8 cellular contexts compared by ENCODE assay signal in genomic region chr1:168084396-168085231, GRCh38. TPM values are rescaled to one million over a fixed set of nuclear protein-coding genes. Genes with fewer than 3 reads are reported as not detected.
DNase-seq lines count a peak whose midpoint lies in the region; ATAC-seq and TF ChIP-seq lines count a peak whose summit lies in the region.

No MANE protein-coding gene starts in this region.

- H3K4me3 ChIP-seq in NT2/D1 (ENCODE audit: insufficient read length, low read depth), result no peak overlapping the region
- no peak overlapping the region for H3K4me3 ChIP-seq in esophagus squamous epithelium
- peak overlapping the region; percentile 24 to 28 for H3K4me3 ChIP-seq in tibial artery

- POLR2A ChIA-PET in CD4-positive, alpha-beta T cell (lab: Charles Lee), result no interaction called here

- intact Hi-C loops in CD4-positive, alpha-beta T cell (cut with DNase I, micrococcal nuclease), result loop anchor here (5.0 to 10.0 kb wide), 4 partner anchors 63 to 1260 kb away; partner anchors contain the start of gene MPZL1 (in 1 of the 2)
- intact Hi-C loops in esophagus squamous epithelium (cut with DNase I) (no loop called here), tibial artery (cut with DNase I; ENCODE audit: low total_unique reads) (loop anchor here (5.0 to 10.0 kb wide), 4 partner anchors 38 to 360 kb away; partner anchors contain the start of gene MPZL1)

- ATAC-seq in CD4-positive, alpha-beta T cell (ENCODE audit: poor library complexity), result peak; percentile 70
- ATAC-seq in GM21737 (IDR thresholded peaks at IDR 0.05; ENCODE audit: unreplicated experiment) (peak; percentile 48), omental fat pad (ENCODE audit: low FRiP score) (peak; percentile 49), HG03097 (IDR thresholded peaks at IDR 0.05; ENCODE audit: low FRiP score, unreplicated experiment) (no peak)

- peak; percentile 29 to 67 (median 44) for DNase-seq in CD4-positive, alpha-beta T cell
- peak; percentile 57 for DNase-seq in NT2/D1 (ENCODE audit: low read depth, low spot score)
- DNase-seq in activated T-cell treated with anti-CD3 and anti-CD28 coated beads for 24 hours (ENCODE audit: low read depth), result peak; percentile 45
- DNase-seq in esophagus squamous epithelium (lab: John Stamatoyannopoulos, UW), result no peak
- peak; percentile 38 for DNase-seq in omental fat pad (ENCODE audit: low spot score)
- peak; percentile 45 to 80 for DNase-seq in tibial artery

- no peak overlapping the region for H3K27ac ChIP-seq in CD4-positive, alpha-beta T cell (ENCODE audit: low read depth, low read length)
- peak overlapping the region in 3 of 4 donors; percentile 76 to 81 (median 77) for H3K27ac ChIP-seq in esophagus squamous epithelium
- peak overlapping the region; percentile 74 to 79 for H3K27ac ChIP-seq in tibial artery

- H3K4me1 ChIP-seq in NT2/D1 (ENCODE audit: insufficient read depth, insufficient read length), result peaks cover 5% of the 10 kb centered on the region
- H3K4me1 ChIP-seq in esophagus squamous epithelium, result peaks cover 4 to 45% (median 5%) of the 10 kb centered on the region in 3 donors
- H3K4me1 ChIP-seq in tibial artery, result peaks cover 0 to 38% (median 33%) of the 10 kb centered on the region in 4 donors

- no peaks in the 10 kb centered on the region for H3K9me3 Mint-ChIP-seq in CD4-positive, alpha-beta T cell

- TF ChIP-seq CTCF in CD4-positive, alpha-beta T cell (IDR thresholded peaks at IDR 0.05), result peak; percentile 80
- TF ChIP-seq CTCF in esophagus squamous epithelium (IDR thresholded peaks at IDR 0.05), result peak; percentile 54 to 85 (median 75)
- TF ChIP-seq CTCF in omental fat pad (IDR thresholded peaks at IDR 0.05), result peak in 1 of 3 donors; percentile 40
- peak; percentile 79 to 91 for TF ChIP-seq CTCF in tibial artery (IDR thresholded peaks at IDR 0.05)

- no peak overlapping the region for H3K4me3 Mint-ChIP-seq in CD4-positive, alpha-beta T cell

- H3K27me3 Mint-ChIP-seq in CD4-positive, alpha-beta T cell, result no peaks in the 10 kb centered on the region

- CTCF ChIA-PET in CD4-positive, alpha-beta T cell (lab: Charles Lee), result interaction anchor here (0.9 kb wide), 2 partner anchors 11 to 12 kb away, joined by 3 to 4 read pairs; no protein-coding TSS in a partner anchor

- H3K36me3 Mint-ChIP-seq in CD4-positive, alpha-beta T cell (ENCODE audit: low read depth), result no peaks in the 10 kb centered on the region

- H3K9me3 ChIP-seq in CD4-positive, alpha-beta T cell (ENCODE audit: control insufficient read depth, low read length), result no peaks in the 10 kb centered on the region
- H3K9me3 ChIP-seq in NT2/D1 (ENCODE audit: insufficient read depth, low read length) (no peaks in the 10 kb centered on the region), esophagus squamous epithelium (no peaks in the 10 kb centered on the region), tibial artery (no peaks in the 10 kb centered on the region)

- peaks cover 41% of the 10 kb centered on the region for H3K36me3 ChIP-seq in NT2/D1 (ENCODE audit: insufficient read depth, insufficient read length, low read length)
- peaks cover 0 to 10% (median 0%) of the 10 kb centered on the region in 3 donors for H3K36me3 ChIP-seq in esophagus squamous epithelium
- H3K36me3 ChIP-seq in tibial artery, result peaks cover 0 to 13% (median 0%) of the 10 kb centered on the region in 3 donors

- no peaks in the 10 kb centered on the region for H3K4me1 Mint-ChIP-seq in CD4-positive, alpha-beta T cell (ENCODE audit: low read depth)

- WGBS in esophagus squamous epithelium, 2 donors, result 45 to 66% methylated on average over 4 to 13 of the region's 13 CpGs

- TF ChIP-seq POLR2A in esophagus squamous epithelium (IDR thresholded peaks at IDR 0.05), result no peak

- no peak overlapping the region for H3K9ac ChIP-seq in NT2/D1 (ENCODE audit: insufficient read length, low read depth)

- no peak overlapping the region for H3K27ac Mint-ChIP-seq in CD4-positive, alpha-beta T cell

- no peaks in the 10 kb centered on the region for H3K27me3 ChIP-seq in CD4-positive, alpha-beta T cell (ENCODE audit: control insufficient read depth, insufficient read depth, low read length)
- no peaks in the 10 kb centered on the region for H3K27me3 ChIP-seq in NT2/D1 (ENCODE audit: insufficient read depth, insufficient read length)
- no peaks in the 10 kb centered on the region for H3K27me3 ChIP-seq in esophagus squamous epithelium
- H3K27me3 ChIP-seq in tibial artery, result no peaks in the 10 kb centered on the region

RNA-seq across cellular contexts. Expression of gene GPR161, which starts 52.1 kb away (rescaled TPM):
- total RNA-seq in CD4-positive, alpha-beta T cell, result not detected
- total RNA-seq in esophagus squamous epithelium (10 to 100 TPM in 1 of 4 donors, 1 to 10 TPM in 3; 1.7 to 12.2 (median 3.9) TPM), omental fat pad (1 to 10 TPM; 4.0 to 8.0 (median 5.9) TPM)

Comparison
In these comparisons a context has a peak if more than half of its experiments do, and no peak if none do; other contexts are left out.
1. H3K4me3 ChIP-seq: peak in tibial artery (2 of 2); none in NT2/D1 (single experiment) and esophagus squamous epithelium (0 of 4).